In the genomic region with DNA sequence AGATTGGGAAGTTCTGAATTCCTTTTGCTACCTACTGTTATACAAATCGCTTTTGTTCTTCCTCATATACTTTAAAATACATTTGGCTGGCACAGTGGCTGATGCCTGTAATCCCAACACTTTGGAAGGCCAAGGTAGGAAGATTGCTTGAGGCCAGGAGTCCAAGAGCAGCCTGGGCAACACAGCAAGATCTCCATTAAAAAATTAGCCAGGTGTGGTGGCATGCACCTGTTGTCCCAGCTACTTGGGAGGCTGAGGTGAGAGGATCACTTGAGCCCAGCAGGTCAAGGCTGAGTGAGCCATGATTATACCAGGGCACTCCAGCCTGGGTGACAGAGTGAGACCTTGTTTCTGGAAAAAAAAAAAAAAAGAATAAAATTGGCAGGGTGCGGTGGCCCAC, we compare ENCODE assay signal across 1 cellular context.
TF ChIP-seq lines count a peak whose summit lies in the region.

No MANE protein-coding gene starts in this region.

TF ChIP-seq in WTC11, 78 proteins besides CTCF, POLR2A, EP300 and RAD21:
- TF ChIP-seq EMX1 (CRISPR knock-in tag; IDR thresholded peaks at IDR 0.05) (no peak), ZNF121 (CRISPR knock-in tag; IDR thresholded peaks at IDR 0.05) (peak; percentile 98), ZNF219 (CRISPR knock-in tag; IDR thresholded peaks at IDR 0.05; ENCODE audit: borderline replicate concordance) (no peak)
